ENCODE assay signal across 9 cellular contexts in genomic region chr20:24991897-24992419, GRCh38. TPM values are rescaled to one million over a fixed set of nuclear protein-coding genes. Genes with fewer than 3 reads are reported as not detected.
DNase-seq lines count a peak whose midpoint lies in the region; ATAC-seq, FAIRE-seq and TF ChIP-seq lines count a peak whose summit lies in the region.
"Had no signal": no experiment of that assay in that cellular context is flagged by ENCODE, and none has a peak within 500 bp of the region (broad histone marks: within the 10 kb centered on the region; RNA-seq: fewer than 3 reads in every experiment).

No MANE protein-coding gene starts in this region.

- TF ChIP-seq CTCF in C4-2B (conservative IDR thresholded peaks at IDR 0.05) (no peak), epithelial cell of esophagus (IDR thresholded peaks at IDR 0.05; ENCODE audit: insufficient read depth, low read depth, low read length, missing control alignments) (no peak), D721Med (IDR thresholded peaks at IDR 0.05; ENCODE audit: insufficient read depth, missing control alignments) (no peak)

- no peak for FAIRE-seq in D721Med (lab: Jason Lieb, UNC)
- FAIRE-seq: TTC549 had no signal

- peaks cover 38 to 79% (median 58%) of the 10 kb centered on the region in 4 donors for H3K4me1 Mint-ChIP-seq in naive thymus-derived CD8-positive, alpha-beta T cell

- H3K27me3 Mint-ChIP-seq in naive thymus-derived CD8-positive, alpha-beta T cell, result no peaks in the 10 kb centered on the region

- peak overlapping the region; percentile 92 to 99 (median 98) for H3K27ac Mint-ChIP-seq in naive thymus-derived CD8-positive, alpha-beta T cell

- DNase-seq in epithelial cell of esophagus (ENCODE audit: low read depth), result no peak
- peak in 1 of 10 donors; percentile 13 for DNase-seq in naive thymus-derived CD8-positive, alpha-beta T cell
- DNase-seq in NCI-H2196 (lab: John Stamatoyannopoulos, UW; ENCODE audit: unreplicated experiment), result no peak
- no peak for DNase-seq in D721Med (ENCODE audit: insufficient read length, low spot score)

- ATAC-seq in GM18909 (IDR thresholded peaks at IDR 0.05; ENCODE audit: poor library complexity, unreplicated experiment) (peak; percentile 28), HG03135 (IDR thresholded peaks at IDR 0.05; ENCODE audit: unreplicated experiment) (peak; percentile 24), SK-N-SH treated with all-trans-retinoic acid at 6 μM for 48 hours (peak; percentile 53)
- ATAC-seq in naive thymus-derived CD8-positive, alpha-beta T cell, result peak; percentile 3 to 17

- H3K4me3 ChIP-seq in epithelial cell of esophagus (ENCODE audit: low read length), result peak overlapping the region; percentile 93

- H3K27ac ChIP-seq in C4-2B, result peak overlapping the region; percentile 92

- H3K4me3 Mint-ChIP-seq in naive thymus-derived CD8-positive, alpha-beta T cell, result peak overlapping the region; percentile 93 to 97 (median 96)

- H3K36me3 Mint-ChIP-seq in naive thymus-derived CD8-positive, alpha-beta T cell, result peaks cover 0 to 4% (median 0%) of the 10 kb centered on the region in 3 donors

- H3K9me3 Mint-ChIP-seq in naive thymus-derived CD8-positive, alpha-beta T cell, result no peaks in the 10 kb centered on the region

- POLR2A ChIA-PET in naive thymus-derived CD8-positive, alpha-beta T cell (lab: Charles Lee), result interaction anchor here (1.1 to 5.6 kb wide), 7 partner anchors 46 to 269 kb away, joined by 3 to 83 read pairs (median 6); partner anchors contain the start of genes ACSS1 and ENTPD6

TF ChIP-seq in SK-N-SH treated with all-trans-retinoic acid at 6 μM for 48 hours, 23 proteins besides CTCF, POLR2A, EP300 and RAD21:
- TF ChIP-seq GLIS3 (CRISPR knock-in tag; IDR thresholded peaks at IDR 0.05) (no peak), OSR1 (CRISPR knock-in tag; IDR thresholded peaks at IDR 0.05) (no peak)

RNA-seq across cellular contexts. Expression of gene APMAP, which starts 0.6 kb away (rescaled TPM):
- 10 to 100 TPM; 46.0 to 46.2 TPM for total RNA-seq in naive thymus-derived CD8-positive, alpha-beta T cell
- polyA plus RNA-seq in naive thymus-derived CD8-positive, alpha-beta T cell, result 100 to 1,000 TPM in 1 of 3 donors, 10 to 100 TPM in 2; 74.5 to 234 (median 81.7) TPM

RNA-seq across cellular contexts. Expression of gene CST7, which starts 42.9 kb away (rescaled TPM):
- 1 to 10 TPM; 5.5 to 6.6 TPM for total RNA-seq in naive thymus-derived CD8-positive, alpha-beta T cell
- polyA plus RNA-seq in naive thymus-derived CD8-positive, alpha-beta T cell, result 100 to 1,000 TPM in 1 of 3 donors, 10 to 100 TPM in 2; 13.3 to 581 (median 21.3) TPM
